In genomic region chr1:155989242-155989991, GRCh38 we compare ENCODE assay signal across 9 cellular contexts. TPM values are rescaled to one million over a fixed set of nuclear protein-coding genes. Genes with fewer than 3 reads are reported as not detected.
DNase-seq lines count a peak whose midpoint lies in the region; ATAC-seq and TF ChIP-seq lines count a peak whose summit lies in the region.
"Had no signal": no experiment of that assay in that cellular context is flagged by ENCODE, and none has a peak within 500 bp of the region (broad histone marks: within the 10 kb centered on the region; RNA-seq: fewer than 3 reads in every experiment).

No MANE protein-coding gene starts in this region.

- ATAC-seq in HG03175 (IDR thresholded peaks at IDR 0.05; ENCODE audit: unreplicated experiment) = peak; percentile 60

- H3K4me3 Mint-ChIP-seq in endothelial cell (ENCODE audit: unreplicated experiment) = peak overlapping the region; percentile 62

- H3K36me3 Mint-ChIP-seq in endothelial cell (ENCODE audit: low read depth, unreplicated experiment) = peaks cover 4% of the 10 kb centered on the region

- peaks cover 17% of the 10 kb centered on the region for H3K4me1 Mint-ChIP-seq in endothelial cell (ENCODE audit: unreplicated experiment)

- H3K27ac Mint-ChIP-seq in endothelial cell (ENCODE audit: unreplicated experiment) = no peak overlapping the region

- DNase-seq in GDM1 (lab: John Stamatoyannopoulos, UW) = peak; percentile 72
- peak; percentile 52 for DNase-seq in NCI-H82 treated with DMSO at 0.1 percent for 48 hours (lab: John Stamatoyannopoulos, UW; ENCODE audit: unreplicated experiment)
- DNase-seq in activated CD8-positive, alpha-beta memory T cell treated with anti-CD3 and anti-CD28 coated beads for 24 hours = peak; percentile 91
- DNase-seq in endothelial cell (ENCODE audit: low spot score) = peak; percentile 80
- DNase-seq in middle frontal gyrus (ENCODE audit: extremely low spot score, low spot score) = peak; percentile 73
- peak; percentile 51 to 60 for DNase-seq in stimulated activated CD8-positive, alpha-beta memory T cell treated with anti-CD3 and anti-CD28 coated beads, Interleukin-15, amount 100 ng/mL, for 4 hours (ENCODE audit: low read depth in 2 of 2)
- DNase-seq in GOT3 (lab: John Stamatoyannopoulos, UW) = no peak

- H3K9me3 Mint-ChIP-seq in endothelial cell (ENCODE audit: unreplicated experiment) = no peaks in the 10 kb centered on the region

- TF ChIP-seq CTCF in endothelial cell (IDR thresholded peaks at IDR 0.05; ENCODE audit: unreplicated experiment) = peak; percentile 94

- H3K27me3 Mint-ChIP-seq in endothelial cell (ENCODE audit: unreplicated experiment) = peaks cover 3% of the 10 kb centered on the region

RNA-seq across cellular contexts. Expression of gene ARHGEF2, which starts 11.1 kb away (rescaled TPM):
- total RNA-seq in endothelial cell (ENCODE audit: unreplicated experiment) = 244 TPM

RNA-seq across cellular contexts. Expression of gene SSR2, which starts 31.3 kb away (rescaled TPM):
- total RNA-seq in endothelial cell (ENCODE audit: unreplicated experiment) = 340 TPM

RNA-seq across cellular contexts. Expression of gene RXFP4, which starts 48.0 kb away (rescaled TPM):
- total RNA-seq in endothelial cell (ENCODE audit: unreplicated experiment) = not detected
- total RNA-seq: glomerular endothelial cell had no signal

RNA-seq across cellular contexts. Expression of gene KHDC4, which starts 55.2 kb away (rescaled TPM):
- total RNA-seq in endothelial cell (ENCODE audit: unreplicated experiment) = 42.6 TPM
